9 cellular contexts compared by ENCODE assay signal in genomic region chr17:42517516-42517915, GRCh38. TPM values are rescaled to one million over a fixed set of nuclear protein-coding genes. Genes with fewer than 3 reads are reported as not detected.
DNase-seq lines count a peak whose midpoint lies in the region; ATAC-seq and TF ChIP-seq lines count a peak whose summit lies in the region.
"Had no signal": no experiment of that assay in that cellular context is flagged by ENCODE, and none has a peak within 500 bp of the region (broad histone marks: within the 10 kb centered on the region; RNA-seq: fewer than 3 reads in every experiment).

No MANE protein-coding gene starts in this region.

- no peak for TF ChIP-seq EP300 in Ishikawa (IDR thresholded peaks at IDR 0.05; ENCODE audit: borderline replicate concordance)

- TF ChIP-seq RAD21 in Ishikawa (IDR thresholded peaks at IDR 0.05; ENCODE audit: low read depth), result peak; percentile 83

- no peak overlapping the region for H3K4me3 Mint-ChIP-seq in osteocyte (ENCODE audit: unreplicated experiment)
- H3K4me3 Mint-ChIP-seq: activated naive CD4-positive, alpha-beta T cell treated with anti-CD3 and anti-CD28 coated beads, Interleukin-2, amount 50 U/mL, for 24 hours had no signal

- DNase-seq in COR-L47 (lab: John Stamatoyannopoulos, UW) (peak; percentile 42), SK-MEL-5 (ENCODE audit: low read depth, low spot score) (peak; percentile 89), activated gamma-delta T cell treated with Interleukin-2 at 50 U/mL for 16 hours (peak; percentile 84), foreskin keratinocyte (peak in 1 of 2 donors; percentile 80), osteocyte (ENCODE audit: extremely low spot score, unreplicated experiment) (peak; percentile 95), NCI-H187 treated with DMSO at 0.1 percent for 48 hours (lab: John Stamatoyannopoulos, UW) (no peak)

- H3K9me3 Mint-ChIP-seq in osteocyte (ENCODE audit: unreplicated experiment), result no peaks in the 10 kb centered on the region
- H3K9me3 Mint-ChIP-seq: activated naive CD4-positive, alpha-beta T cell treated with anti-CD3 and anti-CD28 coated beads, Interleukin-2, amount 50 U/mL, for 24 hours had no signal

- H3K4me1 ChIP-seq in foreskin keratinocyte, result peaks cover 28% of the 10 kb centered on the region

- H3K27ac Mint-ChIP-seq in osteocyte (ENCODE audit: unreplicated experiment), result peak overlapping the region; percentile 99
- H3K27ac Mint-ChIP-seq: activated naive CD4-positive, alpha-beta T cell treated with anti-CD3 and anti-CD28 coated beads, Interleukin-2, amount 50 U/mL, for 24 hours had no signal

- H3K4me1 Mint-ChIP-seq in osteocyte (ENCODE audit: unreplicated experiment), result peaks cover 65% of the 10 kb centered on the region

- H3K36me3 Mint-ChIP-seq in osteocyte (ENCODE audit: unreplicated experiment), result peaks cover 2% of the 10 kb centered on the region

- in situ Hi-C loops in SK-MEL-5 (cut with HindIII; ENCODE audit: low pct_unique_long_range_greater_than_20kb, low sequenced_read_pairs), result loop anchor here (25.0 kb wide), 1 partner anchor 205 kb away; no protein-coding TSS in a partner anchor

- H3K27me3 Mint-ChIP-seq in osteocyte (ENCODE audit: unreplicated experiment), result no peaks in the 10 kb centered on the region
- H3K27me3 Mint-ChIP-seq: activated naive CD4-positive, alpha-beta T cell treated with anti-CD3 and anti-CD28 coated beads, Interleukin-2, amount 50 U/mL, for 24 hours had no signal

- peak overlapping the region; percentile 21 for H3K27ac ChIP-seq in foreskin keratinocyte
- H3K27ac ChIP-seq in temporal lobe (ENCODE audit: low read depth, low read length), result peak overlapping the region; percentile 92

- peak; percentile 82 for ATAC-seq in foreskin keratinocyte

- TF ChIP-seq CTCF in foreskin keratinocyte (conservative IDR thresholded peaks at IDR 0.05) (peak; percentile 98), osteocyte (IDR thresholded peaks at IDR 0.05) (peak; percentile 96)

- no peaks in the 10 kb centered on the region for H3K27me3 ChIP-seq in foreskin keratinocyte

TF ChIP-seq in Ishikawa, 13 proteins besides CTCF, POLR2A, EP300 and RAD21:
- TF ChIP-seq TAF1 (IDR thresholded peaks at IDR 0.05; ENCODE audit: low read depth), result no peak
- TF ChIP-seq TCF12 (IDR thresholded peaks at IDR 0.05; ENCODE audit: low read depth), result peak; percentile 20; the same call in 1 of the 2 replicates
- no peak for TF ChIP-seq EGR1 (IDR thresholded peaks at IDR 0.05)

RNA-seq across cellular contexts. Expression of gene NAGLU, which starts 18.5 kb away (rescaled TPM):
- 75.8 and 91.8 TPM in 2 replicates for total RNA-seq in SK-MEL-5 (2014; rRNA removed; shearing (Covaris generic))
- 217 and 256 TPM in 2 replicates for polyA plus RNA-seq in SK-MEL-5 (2015; cell fraction: cytosol; rRNA removed)
- 367 and 466 TPM in 2 replicates for polyA plus RNA-seq in SK-MEL-5 (2015; cell fraction: nucleus; rRNA removed)
- total RNA-seq in foreskin keratinocyte, result 13.9 and 14.2 TPM in 2 replicates
- polyA plus RNA-seq in foreskin keratinocyte, result 16.5 and 18.3 TPM in 2 replicates
- 86.5 and 96.6 TPM in 2 replicates for total RNA-seq in osteocyte
- 8.1 TPM for total RNA-seq in temporal lobe

RNA-seq across cellular contexts. Expression of gene HSD17B1, which starts 35.2 kb away (rescaled TPM):
- total RNA-seq in SK-MEL-5 (2014; rRNA removed; shearing (Covaris generic)), result 0.82 and 0.88 TPM in 2 replicates
- polyA plus RNA-seq in SK-MEL-5 (2015; cell fraction: cytosol; rRNA removed), result 0.18 and 0.57 TPM in 2 replicates
- polyA plus RNA-seq in SK-MEL-5 (2015; cell fraction: nucleus; rRNA removed), result 3.0 and 3.1 TPM in 2 replicates
- 6.4 and 6.5 TPM in 2 replicates for total RNA-seq in foreskin keratinocyte
- polyA plus RNA-seq in foreskin keratinocyte, result 9.6 and 10.7 TPM in 2 replicates
- total RNA-seq in osteocyte, result 1.2 and 1.4 TPM in 2 replicates
- 0.98 TPM for total RNA-seq in temporal lobe

RNA-seq across cellular contexts. Expression of gene COASY, which starts 44.4 kb away (rescaled TPM):
- total RNA-seq in SK-MEL-5 (2014; rRNA removed; shearing (Covaris generic)), result 23.6 and 27.6 TPM in 2 replicates
- polyA plus RNA-seq in SK-MEL-5 (2015; cell fraction: cytosol; rRNA removed), result 165 and 187 TPM in 2 replicates
- polyA plus RNA-seq in SK-MEL-5 (2015; cell fraction: nucleus; rRNA removed), result 353 and 438 TPM in 2 replicates
- total RNA-seq in foreskin keratinocyte (69.9 and 80.9 TPM in 2 replicates), osteocyte (51.7 and 62.7 TPM in 2 replicates), temporal lobe (7.1 TPM)
- 89.2 and 98.4 TPM in 2 replicates for polyA plus RNA-seq in foreskin keratinocyte

RNA-seq across cellular contexts. Expression of gene MLX, which starts 49.4 kb away (rescaled TPM):
- 44.6 and 50.6 TPM in 2 replicates for total RNA-seq in SK-MEL-5 (2014; rRNA removed; shearing (Covaris generic))
- polyA plus RNA-seq in SK-MEL-5 (2015; cell fraction: cytosol; rRNA removed), result 76.3 and 81.8 TPM in 2 replicates
- 302 and 331 TPM in 2 replicates for polyA plus RNA-seq in SK-MEL-5 (2015; cell fraction: nucleus; rRNA removed)
- total RNA-seq in foreskin keratinocyte, result 34.8 and 41.2 TPM in 2 replicates
- 44.8 and 51.6 TPM in 2 replicates for polyA plus RNA-seq in foreskin keratinocyte
- 34.6 and 35.8 TPM in 2 replicates for total RNA-seq in osteocyte
- 14.8 TPM for total RNA-seq in temporal lobe

RNA-seq across cellular contexts. Expression of gene ATP6V0A1, which starts 58.8 kb away (rescaled TPM):
- total RNA-seq in SK-MEL-5 (2014; rRNA removed; shearing (Covaris generic)), result 59.0 and 67.2 TPM in 2 replicates
- polyA plus RNA-seq in SK-MEL-5 (2015; cell fraction: cytosol; rRNA removed), result 79.9 and 96.7 TPM in 2 replicates
- polyA plus RNA-seq in SK-MEL-5 (2015; cell fraction: nucleus; rRNA removed), result 139 and 152 TPM in 2 replicates
- total RNA-seq in foreskin keratinocyte (18.8 and 19.7 TPM in 2 replicates), osteocyte (63.2 and 67.1 TPM in 2 replicates), temporal lobe (164 TPM)
- 17.8 and 18.9 TPM in 2 replicates for polyA plus RNA-seq in foreskin keratinocyte
